23 cellular contexts compared by ENCODE assay signal in the genomic region with DNA sequence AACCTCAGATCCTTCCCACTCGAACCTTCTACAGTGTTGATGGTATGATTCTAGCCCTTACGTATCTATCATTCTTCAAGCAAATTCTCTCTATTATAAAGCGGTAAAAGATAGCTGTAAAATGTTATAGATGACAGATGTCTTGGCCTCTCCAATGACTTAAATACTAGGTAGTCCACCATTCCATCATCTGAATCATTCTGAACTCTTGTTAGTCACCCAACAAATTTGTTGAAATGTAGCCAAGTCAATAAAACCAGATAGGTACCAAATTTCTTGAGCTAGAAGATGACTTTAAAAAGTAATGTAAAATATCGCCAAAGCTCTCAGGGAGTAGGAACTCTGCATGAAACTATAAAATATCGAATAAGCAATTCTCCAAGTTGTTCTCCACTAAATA. TPM values are rescaled to one million over a fixed set of nuclear protein-coding genes. Genes with fewer than 3 reads are reported as not detected.
DNase-seq lines count a peak whose midpoint lies in the region; ATAC-seq, FAIRE-seq and TF ChIP-seq lines count a peak whose summit lies in the region.
"Had no signal": no experiment of that assay in that cellular context is flagged by ENCODE, and none has a peak within 500 bp of the region (broad histone marks: within the 10 kb centered on the region; RNA-seq: fewer than 3 reads in every experiment).

No MANE protein-coding gene starts in this region.

- H3K4me1 ChIP-seq in astrocyte (ENCODE audit: insufficient read depth, low read length) (peaks cover 13% of the 10 kb centered on the region), testis (no peaks in the 10 kb centered on the region), pancreas (no peaks in the 10 kb centered on the region)
- H3K4me1 ChIP-seq in effector memory CD4-positive, alpha-beta T cell (ENCODE audit: control insufficient read depth, insufficient read depth, low read length, poor library complexity, severe bottlenecking) = no peaks in the 10 kb centered on the region
- H3K4me1 ChIP-seq: lower lobe of right lung, suprapubic skin, vagina had no signal

- H3K79me2 ChIP-seq in astrocyte (ENCODE audit: insufficient read depth, low read length) = no peaks in the 10 kb centered on the region

- intact Hi-C loops in testis (cut with DNase I; ENCODE audit: low total_unique reads) = no loop called here
- intact Hi-C loops in pancreas (cut with DNase I) = no loop called here

- WGBS in testis, 2 donors = 96% methylated on average over 5 of the region's 5 CpGs
- 82 to 93% methylated on average over 5 of the region's 5 CpGs for WGBS in pancreas, 2 donors

- no peak overlapping the region for H3K4me3 Mint-ChIP-seq in astrocyte (ENCODE audit: unreplicated experiment)
- H3K4me3 Mint-ChIP-seq: activated CD4-positive, alpha-beta T cell treated with anti-CD3 and anti-CD28 coated beads, Interleukin-2, amount 10 ng/mL, durations not matched to agents 7 days and 5 days; CD8-positive, alpha-beta T cell had no signal

- no peaks in the 10 kb centered on the region for H3K27me3 ChIP-seq in astrocyte (ENCODE audit: insufficient read depth, low read length)
- no peaks in the 10 kb centered on the region for H3K27me3 ChIP-seq in testis
- H3K27me3 ChIP-seq in pancreas = no peaks in the 10 kb centered on the region
- no peaks in the 10 kb centered on the region for H3K27me3 ChIP-seq in effector memory CD4-positive, alpha-beta T cell (replicated peaks; ENCODE audit: control insufficient read depth, insufficient read depth, low read length, poor library complexity, severe bottlenecking)
- H3K27me3 ChIP-seq: neutrophil, suprapubic skin, vagina had no signal

- H4K20me1 ChIP-seq in astrocyte (ENCODE audit: insufficient read depth, low read length) = no peaks in the 10 kb centered on the region

- no peaks in the 10 kb centered on the region for H3K4me1 Mint-ChIP-seq in astrocyte (ENCODE audit: low read depth, unreplicated experiment)
- H3K4me1 Mint-ChIP-seq: activated CD4-positive, alpha-beta T cell treated with anti-CD3 and anti-CD28 coated beads, Interleukin-2, amount 10 ng/mL, durations not matched to agents 7 days and 5 days had no signal

- no peaks in the 10 kb centered on the region for H3K36me3 Mint-ChIP-seq in astrocyte (ENCODE audit: low read depth, unreplicated experiment)
- H3K36me3 Mint-ChIP-seq: CD8-positive, alpha-beta T cell had no signal

- no peak for ATAC-seq in pancreas
- ATAC-seq: CD8-positive, alpha-beta T cell; lower lobe of right lung had no signal

- no peaks in the 10 kb centered on the region for H3K36me3 ChIP-seq in astrocyte (ENCODE audit: insufficient read depth, low read length)
- no peaks in the 10 kb centered on the region for H3K36me3 ChIP-seq in testis (ENCODE audit: low read depth, missing control alignments)
- no peaks in the 10 kb centered on the region for H3K36me3 ChIP-seq in pancreas
- H3K36me3 ChIP-seq in effector memory CD4-positive, alpha-beta T cell (ENCODE audit: control insufficient read depth, insufficient read depth, low read length) = no peaks in the 10 kb centered on the region
- H3K36me3 ChIP-seq: lower lobe of right lung, neutrophil, suprapubic skin, vagina had no signal

- H3K4me2 ChIP-seq in astrocyte (ENCODE audit: low read length) = peak overlapping the region; percentile 36

- no peak for TF ChIP-seq POLR2A in testis (IDR thresholded peaks at IDR 0.05)

- TF ChIP-seq CTCF in astrocyte (IDR thresholded peaks at IDR 0.05; ENCODE audit: insufficient read depth, low read depth, low read length) (no peak), testis (IDR thresholded peaks at IDR 0.05) (no peak), pancreas (IDR thresholded peaks at IDR 0.05) (no peak)

- H2AFZ ChIP-seq in astrocyte (ENCODE audit: low read depth, low read length) = no peak overlapping the region

- peak; percentile 42 for DNase-seq in DMS79 treated with DMSO at 0.1 percent for 48 hours (lab: John Stamatoyannopoulos, UW)
- peak; percentile 27 for DNase-seq in NCI-H226
- peak; percentile 80 for DNase-seq in astrocyte (ENCODE audit: low read depth)
- peak; percentile 43 for DNase-seq in iris pigment epithelial cell (ENCODE audit: low read depth)
- no peak for DNase-seq in testis
- no peak for DNase-seq in pancreas
- DNase-seq in HuH-7 (ENCODE audit: low spot score) = no peak
- no peak for DNase-seq in effector memory CD4-positive, alpha-beta T cell
- DNase-seq: activated CD4-positive, alpha-beta T cell treated with anti-CD3 and anti-CD28 coated beads, Interleukin-2, amount 10 ng/mL, durations not matched to agents 7 days and 5 days; activated CD8-positive, alpha-beta memory T cell treated with anti-CD3 and anti-CD28 coated beads, Interleukin-2, amount 50 U/mL, for 48 hours; activated effector memory CD4-positive, alpha-beta T cell treated with anti-CD3 and anti-CD28 coated beads, Interleukin-2, amount 50 U/mL, for 16 hours; CD8-positive, alpha-beta T cell; central memory CD4-positive, alpha-beta T cell; lower lobe of right lung; NCI-H187 treated with DMSO at 0.1 percent for 48 hours; NCI-H446; SHP77; T-helper 1 cell had no signal

- no peaks in the 10 kb centered on the region for H3K27me3 Mint-ChIP-seq in astrocyte (ENCODE audit: low read depth, unreplicated experiment)

- no peak overlapping the region for H3K27ac Mint-ChIP-seq in astrocyte (ENCODE audit: unreplicated experiment)
- H3K27ac Mint-ChIP-seq: activated CD4-positive, alpha-beta T cell treated with anti-CD3 and anti-CD28 coated beads, Interleukin-2, amount 10 ng/mL, durations not matched to agents 7 days and 5 days; CD8-positive, alpha-beta T cell had no signal

- H3K9me3 ChIP-seq in astrocyte (ENCODE audit: insufficient read depth, low read depth, low read length) (no peaks in the 10 kb centered on the region), testis (no peaks in the 10 kb centered on the region), pancreas (no peaks in the 10 kb centered on the region)
- no peaks in the 10 kb centered on the region for H3K9me3 ChIP-seq in effector memory CD4-positive, alpha-beta T cell (ENCODE audit: control insufficient read depth, low read length)
- H3K9me3 ChIP-seq: lower lobe of right lung, neutrophil, suprapubic skin, vagina had no signal

- no peak for FAIRE-seq in astrocyte (lab: Jason Lieb, UNC)
- FAIRE-seq in pancreas (lab: Jason Lieb, UNC) = no peak
- FAIRE-seq: GM18507, HTR-8/SVneo had no signal

- H3K9me3 Mint-ChIP-seq in astrocyte (ENCODE audit: unreplicated experiment) = no peaks in the 10 kb centered on the region
- H3K9me3 Mint-ChIP-seq: CD8-positive, alpha-beta T cell had no signal

- no peak overlapping the region for H3K9ac ChIP-seq in astrocyte (ENCODE audit: low read length)

- H3K4me3 ChIP-seq in astrocyte (ENCODE audit: insufficient read depth, low read depth, low read length) (no peak overlapping the region), testis (no peak overlapping the region), pancreas (no peak overlapping the region)
- no peak overlapping the region for H3K4me3 ChIP-seq in effector memory CD4-positive, alpha-beta T cell (ENCODE audit: insufficient read depth, low read depth, low read length, poor library complexity, severe bottlenecking)
- H3K4me3 ChIP-seq: lower lobe of right lung, suprapubic skin, vagina had no signal

- H3K27ac ChIP-seq in astrocyte (ENCODE audit: low read depth, low read length) = no peak overlapping the region
- H3K27ac ChIP-seq in testis = no peak overlapping the region
- H3K27ac ChIP-seq in pancreas = no peak overlapping the region
- no peak overlapping the region for H3K27ac ChIP-seq in effector memory CD4-positive, alpha-beta T cell (ENCODE audit: insufficient read depth, low read length, poor library complexity, severe bottlenecking)
- H3K27ac ChIP-seq: lower lobe of right lung, neutrophil, suprapubic skin, vagina had no signal

RNA-seq across cellular contexts. Expression of gene PICALM, which starts 32.6 kb away (rescaled TPM):
- 254 and 260 TPM in 2 replicates for total RNA-seq in astrocyte
- total RNA-seq in testis = 100 to 1,000 TPM; 217 to 237 TPM
- polyA plus RNA-seq in testis (ENCODE audit: insufficient read depth, low read depth, low replicate concordance) = 156 TPM
- 10 to 100 TPM; 34.5 to 90.9 (median 58.1) TPM for total RNA-seq in pancreas
- polyA plus RNA-seq in pancreas = 10 to 100 TPM; 23.3 to 48.1 TPM

Comparison
In these comparisons a context has a peak if more than half of its experiments do, and no peak if none do; other contexts are left out.
1. DNase-seq: peak in DMS79 treated with DMSO at 0.1 percent for 48 hours (single experiment), NCI-H226 (single experiment), astrocyte (single experiment) and iris pigment epithelial cell (single experiment); none in testis (single experiment), pancreas (0 of 6), HuH-7 (single experiment) and effector memory CD4-positive, alpha-beta T cell (0 of 3).